In the genomic region with DNA sequence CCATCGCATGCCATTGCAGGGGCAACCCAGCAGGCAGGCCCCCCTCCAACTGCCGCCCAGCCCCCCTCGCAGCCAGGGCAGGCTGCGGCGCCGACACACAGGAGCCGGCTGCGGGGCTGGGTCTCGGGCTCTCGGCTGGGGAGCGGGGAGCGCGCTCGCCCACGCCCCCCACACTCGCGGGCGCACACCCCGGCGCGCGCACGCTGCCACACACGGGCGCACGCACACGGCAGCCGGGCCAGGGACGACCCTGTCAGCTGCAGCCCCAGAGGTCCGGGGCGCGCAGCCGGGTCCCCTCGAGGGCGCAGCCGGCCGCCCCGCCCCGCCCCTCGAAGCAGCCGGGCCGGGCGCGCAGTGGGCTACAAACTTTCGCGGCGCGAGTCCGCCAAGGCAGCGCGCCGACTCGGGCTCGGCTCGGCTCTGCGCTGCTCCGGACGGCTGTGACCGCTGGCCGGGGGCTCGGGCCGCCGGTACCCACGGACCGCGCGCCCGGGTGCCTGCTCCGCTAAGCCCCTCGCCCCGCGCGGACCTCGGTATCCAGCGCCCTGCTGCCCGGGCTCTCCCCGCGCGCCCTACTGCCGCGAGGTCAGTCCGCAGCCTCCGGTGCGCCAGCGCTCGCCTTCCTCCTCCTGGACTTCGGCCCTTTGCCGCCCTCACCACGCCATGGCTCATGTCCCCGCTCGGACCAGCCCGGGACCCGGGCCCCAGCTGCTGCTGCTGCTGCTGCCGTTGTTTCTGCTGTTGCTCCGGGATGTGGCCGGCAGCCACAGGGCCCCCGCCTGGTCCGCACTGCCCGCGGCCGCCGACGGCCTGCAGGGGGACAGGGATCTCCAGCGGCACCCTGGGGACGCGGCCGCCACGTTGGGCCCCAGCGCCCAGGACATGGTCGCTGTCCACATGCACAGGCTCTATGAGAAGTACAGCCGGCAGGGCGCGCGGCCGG, we compare ENCODE assay signal across 8 cellular contexts. TPM values are rescaled to one million over a fixed set of nuclear protein-coding genes. Genes with fewer than 3 reads are reported as not detected.
DNase-seq lines count a peak whose midpoint lies in the region; ATAC-seq and TF ChIP-seq lines count a peak whose summit lies in the region.

A gene with protein sequence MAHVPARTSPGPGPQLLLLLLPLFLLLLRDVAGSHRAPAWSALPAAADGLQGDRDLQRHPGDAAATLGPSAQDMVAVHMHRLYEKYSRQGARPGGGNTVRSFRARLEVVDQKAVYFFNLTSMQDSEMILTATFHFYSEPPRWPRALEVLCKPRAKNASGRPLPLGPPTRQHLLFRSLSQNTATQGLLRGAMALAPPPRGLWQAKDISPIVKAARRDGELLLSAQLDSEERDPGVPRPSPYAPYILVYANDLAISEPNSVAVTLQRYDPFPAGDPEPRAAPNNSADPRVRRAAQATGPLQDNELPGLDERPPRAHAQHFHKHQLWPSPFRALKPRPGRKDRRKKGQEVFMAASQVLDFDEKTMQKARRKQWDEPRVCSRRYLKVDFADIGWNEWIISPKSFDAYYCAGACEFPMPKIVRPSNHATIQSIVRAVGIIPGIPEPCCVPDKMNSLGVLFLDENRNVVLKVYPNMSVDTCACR (plus strand): TSS at position 209 of the 943 bp plus-strand sequence. CDS start 455 bp downstream, at position 664.

- no peak within 1 kb of the TSS for H3K27ac Mint-ChIP-seq in activated T-helper 2 cell treated with anti-CD3 and anti-CD28 coated beads, Interferon-gamma antibody, Interleukin-2, Interleukin-4, amounts not matched to agents 10 μg/mL and 5 μg/mL and 100 μg/mL, durations not matched to agents 14 hours and 24 hours and 36 hours

- no peaks in the 10 kb centered on the region for H3K36me3 ChIP-seq in HEK293 (ENCODE audit: control insufficient read depth in 2 of 2, insufficient read depth in 1 of 2, low read length in 2 of 2)

- intact Hi-C loops in activated T-helper 2 cell treated with anti-CD3 and anti-CD28 coated beads, Interferon-gamma antibody, Interleukin-2, Interleukin-4, amounts not matched to agents 10 μg/mL and 5 μg/mL and 100 μg/mL, durations not matched to agents 14 hours and 24 hours and 36 hours (cut with micrococcal nuclease) = no loop called here

- CTCF ChIA-PET in HEK293 (lab: Yijun Ruan, JAX) = interaction anchor here (0.7 to 4.0 kb wide), 3 partner anchors 26 to 275 kb away, joined by 3 to 15 read pairs (median 10); no protein-coding TSS in a partner anchor

- peak within 1 kb of the TSS; percentile 67 for H3K4me3 Mint-ChIP-seq in activated T-helper 2 cell treated with anti-CD3 and anti-CD28 coated beads, Interferon-gamma antibody, Interleukin-2, Interleukin-4, amounts not matched to agents 10 μg/mL and 5 μg/mL and 100 μg/mL, durations not matched to agents 14 hours and 24 hours and 36 hours (ENCODE audit: low read depth)

- peaks cover 3% of the 10 kb centered on the region for H3K4me1 Mint-ChIP-seq in activated T-helper 2 cell treated with anti-CD3 and anti-CD28 coated beads, Interferon-gamma antibody, Interleukin-2, Interleukin-4, amounts not matched to agents 10 μg/mL and 5 μg/mL and 100 μg/mL, durations not matched to agents 14 hours and 24 hours and 36 hours (ENCODE audit: low read depth)

- H3K9me3 Mint-ChIP-seq in activated T-helper 2 cell treated with anti-CD3 and anti-CD28 coated beads, Interferon-gamma antibody, Interleukin-2, Interleukin-4, amounts not matched to agents 10 μg/mL and 5 μg/mL and 100 μg/mL, durations not matched to agents 14 hours and 24 hours and 36 hours = no peaks in the 10 kb centered on the region

- no peak for TF ChIP-seq CTCF in HEK293 (tag by site-specific recombination; IDR thresholded peaks at IDR 0.05)

- POLR2A ChIA-PET in HEK293 (lab: Yijun Ruan, JAX) = no interaction called here

- no peaks in the 10 kb centered on the region for H3K36me3 Mint-ChIP-seq in activated T-helper 2 cell treated with anti-CD3 and anti-CD28 coated beads, Interferon-gamma antibody, Interleukin-2, Interleukin-4, amounts not matched to agents 10 μg/mL and 5 μg/mL and 100 μg/mL, durations not matched to agents 14 hours and 24 hours and 36 hours (ENCODE audit: low read depth)

- H3K4me1 ChIP-seq in HEK293 (ENCODE audit: control insufficient read depth, insufficient read depth, low read length) = no peaks in the 10 kb centered on the region

- no peak for DNase-seq in activated T-helper 2 cell treated with anti-CD3 and anti-CD28 coated beads, Interferon-gamma antibody, Interleukin-2, Interleukin-4, amounts not matched to agents 10 μg/mL and 5 μg/mL and 100 μg/mL, durations not matched to agents 14 hours and 24 hours and 36 hours (ENCODE audit: low spot score)
- peak; percentile 21 to 33 for DNase-seq in stimulated activated CD4-positive, alpha-beta T cell treated with anti-CD3 and anti-CD28 coated beads, Interleukin-1b, Interleukin-23, amount 100 ng/mL, for 4 hours (ENCODE audit: low read depth in 2 of 2)
- DNase-seq in activated CD4-positive, CD25-positive, alpha-beta regulatory T cell (lab: John Stamatoyannopoulos, UW) = no peak
- DNase-seq in globus pallidus (ENCODE audit: low spot score) = no peak
- no peak for DNase-seq in NOMO-1 (lab: John Stamatoyannopoulos, UW; ENCODE audit: unreplicated experiment in 2 of 2)

- H3K4me3 ChIP-seq in HEK293 (ENCODE audit: low read depth, low read length) (peak within 1 kb of the TSS; percentile 25), iPS-11a (ENCODE audit: low read depth, low read length) (peak within 1 kb of the TSS; percentile 43)

- no peak for ATAC-seq in GM21423 (IDR thresholded peaks at IDR 0.05; ENCODE audit: unreplicated experiment)

- no peak within 1 kb of the TSS for H3K27ac ChIP-seq in HEK293 (ENCODE audit: extremely low read depth, low read depth, low read length)

- H3K9me3 ChIP-seq in HEK293 (ENCODE audit: control insufficient read depth, insufficient read depth, low read depth, low read length) = no peaks in the 10 kb centered on the region

- peaks cover 56% of the 10 kb centered on the region for H3K27me3 Mint-ChIP-seq in activated T-helper 2 cell treated with anti-CD3 and anti-CD28 coated beads, Interferon-gamma antibody, Interleukin-2, Interleukin-4, amounts not matched to agents 10 μg/mL and 5 μg/mL and 100 μg/mL, durations not matched to agents 14 hours and 24 hours and 36 hours (ENCODE audit: low read depth)

TF ChIP-seq in HEK293, 187 proteins besides CTCF, POLR2A, EP300 and RAD21:
- TF ChIP-seq, protein P1, sequence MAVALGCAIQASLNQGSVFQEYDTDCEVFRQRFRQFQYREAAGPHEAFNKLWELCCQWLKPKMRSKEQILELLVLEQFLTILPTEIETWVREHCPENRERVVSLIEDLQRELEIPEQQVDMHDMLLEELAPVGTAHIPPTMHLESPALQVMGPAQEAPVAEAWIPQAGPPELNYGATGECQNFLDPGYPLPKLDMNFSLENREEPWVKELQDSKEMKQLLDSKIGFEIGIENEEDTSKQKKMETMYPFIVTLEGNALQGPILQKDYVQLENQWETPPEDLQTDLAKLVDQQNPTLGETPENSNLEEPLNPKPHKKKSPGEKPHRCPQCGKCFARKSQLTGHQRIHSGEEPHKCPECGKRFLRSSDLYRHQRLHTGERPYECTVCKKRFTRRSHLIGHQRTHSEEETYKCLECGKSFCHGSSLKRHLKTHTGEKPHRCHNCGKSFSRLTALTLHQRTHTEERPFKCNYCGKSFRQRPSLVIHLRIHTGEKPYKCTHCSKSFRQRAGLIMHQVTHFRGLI (tag by site-specific recombination; IDR thresholded peaks at IDR 0.05) = no peak
- TF ChIP-seq ZBTB20 (tag by site-specific recombination; IDR thresholded peaks at IDR 0.05) = peak; percentile 46; the same call in 1 of the 2 replicates
- TF ChIP-seq, protein P2, sequence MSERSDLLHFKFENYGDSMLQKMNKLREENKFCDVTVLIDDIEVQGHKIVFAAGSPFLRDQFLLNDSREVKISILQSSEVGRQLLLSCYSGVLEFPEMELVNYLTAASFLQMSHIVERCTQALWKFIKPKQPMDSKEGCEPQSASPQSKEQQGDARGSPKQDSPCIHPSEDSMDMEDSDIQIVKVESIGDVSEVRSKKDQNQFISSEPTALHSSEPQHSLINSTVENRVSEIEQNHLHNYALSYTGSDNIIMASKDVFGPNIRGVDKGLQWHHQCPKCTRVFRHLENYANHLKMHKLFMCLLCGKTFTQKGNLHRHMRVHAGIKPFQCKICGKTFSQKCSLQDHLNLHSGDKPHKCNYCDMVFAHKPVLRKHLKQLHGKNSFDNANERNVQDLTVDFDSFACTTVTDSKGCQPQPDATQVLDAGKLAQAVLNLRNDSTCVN (tag by site-specific recombination; optimal IDR thresholded peaks at IDR 0.05) = peak; percentile 29

RNA-seq across cellular contexts. Expression of the gene that starts here (rescaled TPM):
- 0.11 and 0.25 TPM in 2 replicates for total RNA-seq in activated T-helper 2 cell treated with anti-CD3 and anti-CD28 coated beads, Interferon-gamma antibody, Interleukin-2, Interleukin-4, amounts not matched to agents 10 μg/mL and 5 μg/mL and 100 μg/mL, durations not matched to agents 14 hours and 24 hours and 36 hours

Comparison
In these comparisons a context has a peak if more than half of its experiments do, and no peak if none do; other contexts are left out.
1. DNase-seq: peak in stimulated activated CD4-positive, alpha-beta T cell treated with anti-CD3 and anti-CD28 coated beads, Interleukin-1b, Interleukin-23, amount 100 ng/mL, for 4 hours (2 of 2); none in activated T-helper 2 cell treated with anti-CD3 and anti-CD28 coated beads, Interferon-gamma antibody, Interleukin-2, Interleukin-4, amounts not matched to agents 10 μg/mL and 5 μg/mL and 100 μg/mL, durations not matched to agents 14 hours and 24 hours and 36 hours (single experiment), activated CD4-positive, CD25-positive, alpha-beta regulatory T cell (0 of 4), globus pallidus (single experiment) and NOMO-1 (0 of 2).